21 cellular contexts compared by ENCODE assay signal in genomic region chr1:5765465-5765864, GRCh38.
"Had no signal": no experiment of that assay in that cellular context is flagged by ENCODE, and none has a peak within 500 bp of the region (broad histone marks: within the 10 kb centered on the region; RNA-seq: fewer than 3 reads in every experiment).

No MANE protein-coding gene starts in this region.

- H3K27me3 ChIP-seq: ovary had no signal

- H3K9me3 ChIP-seq: ovary had no signal

- H3K4me3 ChIP-seq: cardiac muscle cell, gastroesophageal sphincter, heart right ventricle, ovary, smooth muscle cell, stomach had no signal

- H3K27ac ChIP-seq: cardiac muscle cell, gastroesophageal sphincter, heart right ventricle, ovary, stomach had no signal

- H3K27ac Mint-ChIP-seq: activated CD4-positive, alpha-beta T cell treated with anti-CD3 and anti-CD28 coated beads, Interleukin-2, amount 10 ng/mL, durations not matched to agents 24 days and 14 days; activated CD8-positive, alpha-beta T cell treated with anti-CD3 and anti-CD28 coated beads for 36 hours; activated T-helper 17 cell treated with anti-CD3 and anti-CD28 coated beads, Interleukin-2, amount 50 U/mL, for 72 hours; dendritic cell treated with granulocyte-macrophage colony-stimulating factor and Interleukin-4, amounts not matched to agents 40 ng/mL and 50 ng/mL, for 4 days had no signal

- H3K36me3 Mint-ChIP-seq: activated naive CD8-positive, alpha-beta T cell treated with anti-CD3 and anti-CD28 coated beads, Interleukin-2, amount 10 ng/mL, durations not matched to agents 7 days and 5 days had no signal

- H3K4me2 ChIP-seq: smooth muscle cell had no signal

- H3K4me1 ChIP-seq: gastroesophageal sphincter, stomach had no signal

- H3K4me1 Mint-ChIP-seq: activated CD4-positive, alpha-beta T cell treated with anti-CD3 and anti-CD28 coated beads, Interleukin-2, amount 10 ng/mL, durations not matched to agents 24 days and 14 days; activated naive CD8-positive, alpha-beta T cell treated with anti-CD3 and anti-CD28 coated beads, Interleukin-2, amount 10 ng/mL, durations not matched to agents 7 days and 5 days; activated T-helper 17 cell treated with anti-CD3 and anti-CD28 coated beads, Interleukin-2, amount 50 U/mL, for 72 hours had no signal

- H3K36me3 ChIP-seq: cardiac muscle cell, gastroesophageal sphincter, heart right ventricle, ovary, stomach had no signal

- H3K4me3 Mint-ChIP-seq: activated CD4-positive, alpha-beta T cell treated with anti-CD3 and anti-CD28 coated beads, Interleukin-2, amount 10 ng/mL, durations not matched to agents 24 days and 14 days; activated CD8-positive, alpha-beta T cell treated with anti-CD3 and anti-CD28 coated beads for 36 hours; activated naive CD8-positive, alpha-beta T cell treated with anti-CD3 and anti-CD28 coated beads, Interleukin-2, amount 10 ng/mL, durations not matched to agents 7 days and 5 days; activated T-helper 17 cell treated with anti-CD3 and anti-CD28 coated beads, Interleukin-2, amount 50 U/mL, for 72 hours; dendritic cell treated with granulocyte-macrophage colony-stimulating factor and Interleukin-4, amounts not matched to agents 40 ng/mL and 50 ng/mL, for 4 days had no signal

- ATAC-seq: activated CD8-positive, alpha-beta T cell treated with anti-CD3 and anti-CD28 coated beads for 36 hours; activated T-helper 17 cell treated with anti-CD3 and anti-CD28 coated beads, Interleukin-2, amount 50 U/mL, for 72 hours; gastroesophageal sphincter; heart right ventricle; naive thymus-derived CD8-positive, alpha-beta T cell; sciatic nerve had no signal

- DNase-seq: activated CD4-positive, alpha-beta T cell treated with anti-CD3 and anti-CD28 coated beads, Interleukin-2, amount 10 ng/mL, durations not matched to agents 24 days and 14 days; activated CD4-positive, CD25-positive, alpha-beta regulatory T cell; activated CD8-positive, alpha-beta T cell treated with anti-CD3 and anti-CD28 coated beads for 36 hours; activated naive CD4-positive, alpha-beta T cell; activated naive CD8-positive, alpha-beta T cell treated with anti-CD3 and anti-CD28 coated beads, Interleukin-2, amount 10 ng/mL, durations not matched to agents 7 days and 5 days; activated T-cell treated with anti-CD3 and anti-CD28 coated beads, Interleukin-2, amount 50 U/mL, for 1 hour; amygdala; effector CD8-positive, alpha-beta T cell; heart right ventricle; mesenchymal stem cell; naive thymus-derived CD8-positive, alpha-beta T cell; ovary; stimulated activated CD4-positive, alpha-beta T cell treated with anti-CD3 and anti-CD28 coated beads, Interleukin-4, amount 100 ng/mL, for 1 hour; stomach; trophoblast cell had no signal
